In genomic region chr19:51702754-51703654, GRCh38 we compare ENCODE assay signal across 8 cellular contexts. TPM values are rescaled to one million over a fixed set of nuclear protein-coding genes. Genes with fewer than 3 reads are reported as not detected.
DNase-seq lines count a peak whose midpoint lies in the region; ATAC-seq and TF ChIP-seq lines count a peak whose summit lies in the region.

No MANE protein-coding gene starts in this region.

- no peaks in the 10 kb centered on the region for H4K20me1 ChIP-seq in MM.1S (ENCODE audit: insufficient read depth, low read length)

- H3K79me2 ChIP-seq in MM.1S (ENCODE audit: low read length) = no peaks in the 10 kb centered on the region

- H3K27me3 Mint-ChIP-seq in activated CD4-positive, alpha-beta T cell treated with anti-CD3 and anti-CD28 coated beads, Interleukin-2, amount 10 ng/mL, durations not matched to agents 7 days and 5 days = peaks cover 6% of the 10 kb centered on the region
- H3K27me3 Mint-ChIP-seq in chondrocyte (ENCODE audit: low read depth) (no peaks in the 10 kb centered on the region), memory B cell (peaks cover 10% of the 10 kb centered on the region)

- H3K4me1 Mint-ChIP-seq in activated CD4-positive, alpha-beta T cell treated with anti-CD3 and anti-CD28 coated beads, Interleukin-2, amount 10 ng/mL, durations not matched to agents 7 days and 5 days = peaks cover 31% of the 10 kb centered on the region
- H3K4me1 Mint-ChIP-seq in chondrocyte (ENCODE audit: low read depth) (peaks cover 69% of the 10 kb centered on the region), memory B cell (peaks cover 19% of the 10 kb centered on the region)

- peaks cover 13 to 36% (median 25%) of the 10 kb centered on the region in 4 donors for H3K4me1 ChIP-seq in transverse colon
- no peaks in the 10 kb centered on the region for H3K4me1 ChIP-seq in MM.1S (ENCODE audit: low read length)

- peak overlapping the region; percentile 89 for H3K4me3 Mint-ChIP-seq in activated CD4-positive, alpha-beta T cell treated with anti-CD3 and anti-CD28 coated beads, Interleukin-2, amount 10 ng/mL, durations not matched to agents 7 days and 5 days
- H3K4me3 Mint-ChIP-seq in chondrocyte (ENCODE audit: unreplicated experiment) (peak overlapping the region; percentile 69), memory B cell (peak overlapping the region; percentile 81)

- H3K27ac Mint-ChIP-seq in activated CD4-positive, alpha-beta T cell treated with anti-CD3 and anti-CD28 coated beads, Interleukin-2, amount 10 ng/mL, durations not matched to agents 7 days and 5 days = peak overlapping the region; percentile 66
- peak overlapping the region; percentile 90 for H3K27ac Mint-ChIP-seq in chondrocyte (ENCODE audit: unreplicated experiment)
- H3K27ac Mint-ChIP-seq in memory B cell = peak overlapping the region; percentile 79

- H3K27ac ChIP-seq in transverse colon (peak overlapping the region; percentile 89 to 95 (median 94)), MM.1S (ENCODE audit: low read length) (no peak overlapping the region)

- H3K9me3 Mint-ChIP-seq in activated CD4-positive, alpha-beta T cell treated with anti-CD3 and anti-CD28 coated beads, Interleukin-2, amount 10 ng/mL, durations not matched to agents 7 days and 5 days = peaks cover 5% of the 10 kb centered on the region
- no peaks in the 10 kb centered on the region for H3K9me3 Mint-ChIP-seq in chondrocyte (ENCODE audit: low read depth)
- H3K9me3 Mint-ChIP-seq in memory B cell = peaks cover 1% of the 10 kb centered on the region

- no peak overlapping the region for H2AFZ ChIP-seq in MM.1S (ENCODE audit: low read length)

- peak overlapping the region; percentile 42 to 80 (median 60) for H3K4me3 ChIP-seq in transverse colon
- no peak overlapping the region for H3K4me3 ChIP-seq in MM.1S (ENCODE audit: low read length)

- 32% methylated on average over 48 of the region's 48 CpGs; no CpG with 5 or more reads in 1 of the 2 donors for WGBS in transverse colon (ENCODE audit: low coverage in 1 of 2), 2 donors

- peaks cover 27% of the 10 kb centered on the region for H3K36me3 Mint-ChIP-seq in activated CD4-positive, alpha-beta T cell treated with anti-CD3 and anti-CD28 coated beads, Interleukin-2, amount 10 ng/mL, durations not matched to agents 7 days and 5 days (ENCODE audit: low read depth)
- H3K36me3 Mint-ChIP-seq in chondrocyte (ENCODE audit: low read depth) (peaks cover 57% of the 10 kb centered on the region), memory B cell (peaks cover 12% of the 10 kb centered on the region)

- no peak for TF ChIP-seq CTCF in chondrocyte (IDR thresholded peaks at IDR 0.05)
- TF ChIP-seq CTCF in transverse colon (IDR thresholded peaks at IDR 0.05) = no peak
- TF ChIP-seq CTCF in MM.1S (IDR thresholded peaks at IDR 0.05; ENCODE audit: low read length) = no peak
- TF ChIP-seq CTCF in GM13976 (IDR thresholded peaks at IDR 0.05; ENCODE audit: borderline replicate concordance, control extremely low read depth, extremely low read depth, insufficient read depth, missing control alignments) = no peak

- no peaks in the 10 kb centered on the region for H3K9me2 ChIP-seq in MM.1S (replicated peaks; ENCODE audit: insufficient read depth, low read length)

- DNase-seq in activated CD4-positive, alpha-beta T cell treated with anti-CD3 and anti-CD28 coated beads, Interleukin-2, amount 10 ng/mL, durations not matched to agents 7 days and 5 days = no peak
- DNase-seq in activated CD4-positive, alpha-beta T cell treated with anti-CD3 and anti-CD28 coated beads, Interleukin-2, amount 50 U/mL, for 4 hours = no peak
- no peak for DNase-seq in chondrocyte (ENCODE audit: low spot score)
- no peak for DNase-seq in memory B cell (ENCODE audit: low spot score in 2 of 2)
- DNase-seq in transverse colon = peak; percentile 70
- DNase-seq in NCI-H2107 (lab: John Stamatoyannopoulos, UW) = no peak
- DNase-seq in MM.1S = no peak
- no peak for DNase-seq in GM13976 (ENCODE audit: low spot score)

- no peaks in the 10 kb centered on the region for H3K36me3 ChIP-seq in transverse colon
- no peaks in the 10 kb centered on the region for H3K36me3 ChIP-seq in MM.1S (replicated peaks; ENCODE audit: insufficient read depth, low read length)

- no peak overlapping the region for H3K9ac ChIP-seq in MM.1S (ENCODE audit: low read length)

- intact Hi-C loops in transverse colon (cut with DNase I; ENCODE audit: low total_unique reads) = loop anchor here (2.0 kb wide), 1 partner anchor 14 kb away; no protein-coding TSS in a partner anchor

- POLR2A ChIA-PET in activated CD4-positive, alpha-beta T cell treated with anti-CD3 and anti-CD28 coated beads, Interleukin-2, amount 10 ng/mL, durations not matched to agents 7 days and 5 days (lab: Charles Lee) = no interaction called here

- no peak for TF ChIP-seq EP300 in transverse colon (IDR thresholded peaks at IDR 0.05; ENCODE audit: low read depth)

- no peaks in the 10 kb centered on the region for H3K27me3 ChIP-seq in transverse colon
- no peaks in the 10 kb centered on the region for H3K27me3 ChIP-seq in MM.1S (replicated peaks; ENCODE audit: insufficient read depth, low read length)

- H3K9me3 ChIP-seq in transverse colon (no peaks in the 10 kb centered on the region), MM.1S (replicated peaks; ENCODE audit: insufficient read depth, low read length) (no peaks in the 10 kb centered on the region)

- in situ Hi-C loops in transverse colon (cut with MboI; ENCODE audit: low pct_ligation_motif_present in 1 of 4, low pct_unique_long_range_greater_than_20kb in 1 of 4, low sequenced_read_pairs in 3 of 4) = no loop called here
- in situ Hi-C loops in GM13976 (cut with MboI; ENCODE audit: low sequenced_read_pairs, unreplicated experiment) = no loop called here

- TF ChIP-seq POLR2A in transverse colon (IDR thresholded peaks at IDR 0.05) = no peak

- H3F3A ChIP-seq in MM.1S (ENCODE audit: insufficient read depth, low read length) = no peaks in the 10 kb centered on the region

- CTCF ChIA-PET in activated CD4-positive, alpha-beta T cell treated with anti-CD3 and anti-CD28 coated beads, Interleukin-2, amount 10 ng/mL, durations not matched to agents 7 days and 5 days (lab: Charles Lee) = interaction anchor here (1.1 to 1.4 kb wide), 3 partner anchors 19 to 535 kb away, joined by 3 read pairs; no protein-coding TSS in a partner anchor

- ATAC-seq in memory B cell (ENCODE audit: low read depth) = no peak

- no peak overlapping the region for H3K4me2 ChIP-seq in MM.1S (ENCODE audit: low read depth, low read length)

RNA-seq across cellular contexts. Expression of gene SPACA6, which starts 9.9 kb away (rescaled TPM):
- 1 to 10 TPM; 3.1 to 3.9 TPM for total RNA-seq in activated CD4-positive, alpha-beta T cell treated with anti-CD3 and anti-CD28 coated beads, Interleukin-2, amount 10 ng/mL, durations not matched to agents 7 days and 5 days
- total RNA-seq in chondrocyte = 20.4 to 39.5 TPM (median 24.3 TPM) in 3 replicates
- total RNA-seq in transverse colon = 10 to 100 TPM in 2 of 4 donors, 1 to 10 TPM in 2; 2.3 to 25.1 (median 12.4) TPM

RNA-seq across cellular contexts. Expression of gene HAS1, which starts 20.8 kb away (rescaled TPM):
- total RNA-seq in activated CD4-positive, alpha-beta T cell treated with anti-CD3 and anti-CD28 coated beads, Interleukin-2, amount 10 ng/mL, durations not matched to agents 7 days and 5 days = not detected
- total RNA-seq in chondrocyte = not detected in 3 replicates
- 1 to 10 TPM in 1 of 4 donors, under 1 TPM in 2, not detected in 1; 0.27 to 1.9 (median 0.48) TPM for total RNA-seq in transverse colon

RNA-seq across cellular contexts. Expression of gene FPR1, which starts 48.7 kb away (rescaled TPM):
- total RNA-seq in activated CD4-positive, alpha-beta T cell treated with anti-CD3 and anti-CD28 coated beads, Interleukin-2, amount 10 ng/mL, durations not matched to agents 7 days and 5 days = not detected
- not detected in 3 replicates for total RNA-seq in chondrocyte
- 1 to 10 TPM in 2 of 4 donors, not detected in 2; 1.5 to 4.4 TPM for total RNA-seq in transverse colon

RNA-seq across cellular contexts. Expression of gene SIGLEC14, which starts 56.4 kb away (rescaled TPM):
- not detected for total RNA-seq in activated CD4-positive, alpha-beta T cell treated with anti-CD3 and anti-CD28 coated beads, Interleukin-2, amount 10 ng/mL, durations not matched to agents 7 days and 5 days
- not detected in 3 replicates for total RNA-seq in chondrocyte
- total RNA-seq in transverse colon = 1 to 10 TPM in 2 of 4 donors, not detected in 2; 2.2 to 6.0 TPM

RNA-seq across cellular contexts. Expression of gene FPR2, which starts 58.0 kb away (rescaled TPM):
- not detected for total RNA-seq in activated CD4-positive, alpha-beta T cell treated with anti-CD3 and anti-CD28 coated beads, Interleukin-2, amount 10 ng/mL, durations not matched to agents 7 days and 5 days
- total RNA-seq in chondrocyte (not detected in 3 replicates), transverse colon (not detected)
